ENCODE assay signal across 9 cellular contexts in the genomic region with DNA sequence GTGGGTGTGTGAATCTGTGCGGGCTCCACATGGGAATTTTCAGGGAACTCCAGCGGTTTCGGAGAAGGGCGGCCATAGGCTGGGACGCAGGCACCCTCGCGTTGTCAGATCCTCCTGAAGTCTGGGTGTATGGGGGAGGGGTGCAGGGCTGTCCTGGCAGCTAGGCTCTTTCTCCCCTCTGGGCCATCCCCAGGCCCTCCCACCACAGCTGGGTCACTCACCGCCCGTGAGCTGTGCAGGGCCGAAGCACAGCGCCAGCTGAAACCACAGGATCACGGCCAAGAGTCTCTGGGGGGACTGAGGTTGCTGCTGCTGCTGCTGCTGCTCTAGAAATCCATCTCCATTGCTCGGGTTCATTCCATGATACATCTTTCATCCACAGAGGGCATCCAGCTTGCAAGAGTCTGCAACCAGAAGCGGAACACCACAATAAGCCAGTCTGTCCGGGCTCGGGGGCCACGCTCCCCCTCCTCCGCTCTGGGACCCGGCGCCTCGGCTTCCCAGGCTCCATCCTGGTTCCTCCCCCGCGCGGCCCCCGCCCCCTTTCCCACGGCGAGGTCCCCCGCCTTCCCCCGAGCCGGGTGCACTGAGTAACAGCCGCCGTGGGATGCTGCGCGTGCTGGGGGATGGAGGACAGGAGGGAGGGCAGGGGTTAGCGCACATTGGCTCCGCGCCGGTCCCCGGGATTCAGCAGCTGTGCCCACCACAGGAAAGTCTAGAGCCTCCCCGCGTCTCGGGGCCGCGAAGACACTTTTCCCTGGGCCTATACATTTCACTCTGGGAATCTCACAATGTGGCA. TPM values are rescaled to one million over a fixed set of nuclear protein-coding genes. Genes with fewer than 3 reads are reported as not detected.
DNase-seq lines count a peak whose midpoint lies in the region; ATAC-seq and TF ChIP-seq lines count a peak whose summit lies in the region.
"Had no signal": no experiment of that assay in that cellular context is flagged by ENCODE, and none has a peak within 500 bp of the region (broad histone marks: within the 10 kb centered on the region; RNA-seq: fewer than 3 reads in every experiment).

No MANE protein-coding gene starts in this region.

- DNase-seq in AG08396 (ENCODE audit: low spot score) (peak; percentile 33), mesothelial cell of epicardium (ENCODE audit: low spot score in 2 of 2, unreplicated experiment in 2 of 2) (no peak)
- DNase-seq in activated CD4-positive, alpha-beta T cell treated with anti-CD3 and anti-CD28 coated beads, Interleukin-2, amount 10 ng/mL, durations not matched to agents 24 days and 14 days: peak; percentile 57
- DNase-seq in effector CD8-positive, alpha-beta T cell (lab: John Stamatoyannopoulos, UW): peak; percentile 11

- no peak for TF ChIP-seq CTCF in mesothelial cell of epicardium (IDR thresholded peaks at IDR 0.05; ENCODE audit: unreplicated experiment)

- H3K4me3 Mint-ChIP-seq in activated CD4-positive, alpha-beta T cell treated with anti-CD3 and anti-CD28 coated beads, Interleukin-2, amount 10 ng/mL, durations not matched to agents 24 days and 14 days: peak overlapping the region; percentile 85
- H3K4me3 Mint-ChIP-seq in mesothelial cell of epicardium: peak overlapping the region; percentile 79

- no peaks in the 10 kb centered on the region for H3K9me3 Mint-ChIP-seq in activated CD4-positive, alpha-beta T cell treated with anti-CD3 and anti-CD28 coated beads, Interleukin-2, amount 10 ng/mL, durations not matched to agents 24 days and 14 days
- H3K9me3 Mint-ChIP-seq in mesothelial cell of epicardium: no peaks in the 10 kb centered on the region

- H3K27ac ChIP-seq in HUES6 (ENCODE audit: low read depth, low read length): no peak overlapping the region
- H3K27ac ChIP-seq in temporal lobe (ENCODE audit: low read depth, low read length): peak overlapping the region; percentile 17

- H3K4me1 ChIP-seq in HUES6 (ENCODE audit: control insufficient read depth, insufficient read depth, low read length): peaks cover 11% of the 10 kb centered on the region; the same call in 1 of the 2 replicates

- no peaks in the 10 kb centered on the region for H3K36me3 ChIP-seq in HUES6 (ENCODE audit: control insufficient read depth, insufficient read depth, low read length)

- no peaks in the 10 kb centered on the region for H3K36me3 Mint-ChIP-seq in activated CD4-positive, alpha-beta T cell treated with anti-CD3 and anti-CD28 coated beads, Interleukin-2, amount 10 ng/mL, durations not matched to agents 24 days and 14 days (ENCODE audit: low read depth)
- H3K36me3 Mint-ChIP-seq in mesothelial cell of epicardium: no peaks in the 10 kb centered on the region

- peak overlapping the region; percentile 88 for H3K4me3 ChIP-seq in HUES6 (ENCODE audit: low read depth, low read length)

- peaks cover 77% of the 10 kb centered on the region for H3K27me3 ChIP-seq in HUES6 (ENCODE audit: control insufficient read depth, insufficient read depth, low read length)

- H3K4me1 Mint-ChIP-seq in activated CD4-positive, alpha-beta T cell treated with anti-CD3 and anti-CD28 coated beads, Interleukin-2, amount 10 ng/mL, durations not matched to agents 24 days and 14 days: peaks cover 4% of the 10 kb centered on the region
- H3K4me1 Mint-ChIP-seq in mesothelial cell of epicardium: peaks cover 16% of the 10 kb centered on the region

- intact Hi-C loops in activated CD4-positive, alpha-beta T cell treated with anti-CD3 and anti-CD28 coated beads, Interleukin-2, amount 10 ng/mL, durations not matched to agents 24 days and 14 days (cut with micrococcal nuclease): loop anchor here (1.0 to 10.0 kb wide), 2 partner anchors 230 to 548 kb away; a partner anchor contains a TSS

- no peaks in the 10 kb centered on the region for H3K9me3 ChIP-seq in HUES6 (ENCODE audit: control insufficient read depth, insufficient read depth, low read depth, low read length)

- H3K27me3 Mint-ChIP-seq in activated CD4-positive, alpha-beta T cell treated with anti-CD3 and anti-CD28 coated beads, Interleukin-2, amount 10 ng/mL, durations not matched to agents 24 days and 14 days: peaks cover 53% of the 10 kb centered on the region
- H3K27me3 Mint-ChIP-seq in mesothelial cell of epicardium (ENCODE audit: low read depth): peaks cover 79% of the 10 kb centered on the region

- ATAC-seq in HG02623 (IDR thresholded peaks at IDR 0.05; ENCODE audit: unreplicated experiment) (no peak), GM21825 (IDR thresholded peaks at IDR 0.05; ENCODE audit: unreplicated experiment) (no peak)

- H3K27ac Mint-ChIP-seq in activated CD4-positive, alpha-beta T cell treated with anti-CD3 and anti-CD28 coated beads, Interleukin-2, amount 10 ng/mL, durations not matched to agents 24 days and 14 days: no peak overlapping the region
- H3K27ac Mint-ChIP-seq in mesothelial cell of epicardium: no peak overlapping the region

- H3K9ac ChIP-seq in HUES6 (ENCODE audit: low read length): no peak overlapping the region

RNA-seq across cellular contexts. Expression of a gene that starts 0.7 kb away (rescaled TPM):
- total RNA-seq in activated CD4-positive, alpha-beta T cell treated with anti-CD3 and anti-CD28 coated beads, Interleukin-2, amount 10 ng/mL, durations not matched to agents 24 days and 14 days: not detected in 2 replicates
- total RNA-seq in mesothelial cell of epicardium (0.23 to 0.49 TPM (median 0.40 TPM) in 3 replicates), temporal lobe (9.8 TPM)
- total RNA-seq: glomerular endothelial cell had no signal

RNA-seq across cellular contexts. Expression of a gene that starts 30.0 kb away (rescaled TPM):
- not detected in 2 replicates for total RNA-seq in activated CD4-positive, alpha-beta T cell treated with anti-CD3 and anti-CD28 coated beads, Interleukin-2, amount 10 ng/mL, durations not matched to agents 24 days and 14 days
- total RNA-seq in mesothelial cell of epicardium: not detected in 3 replicates
- total RNA-seq in temporal lobe: under 0.01 TPM
- total RNA-seq: glomerular endothelial cell had no signal

Comparison
In these comparisons a context has a peak if more than half of its experiments do, and no peak if none do; other contexts are left out.
1. DNase-seq: peak in AG08396 (single experiment), activated CD4-positive, alpha-beta T cell treated with anti-CD3 and anti-CD28 coated beads, Interleukin-2, amount 10 ng/mL, durations not matched to agents 24 days and 14 days (single experiment) and effector CD8-positive, alpha-beta T cell (single experiment); none in mesothelial cell of epicardium (0 of 2).